ENCODE assay signal across 30 cellular contexts in genomic region chr18:23664674-23665073, GRCh38. TPM values are rescaled to one million over a fixed set of nuclear protein-coding genes. Genes with fewer than 3 reads are reported as not detected.
"Had no signal": no experiment of that assay in that cellular context is flagged by ENCODE, and none has a peak within 500 bp of the region (broad histone marks: within the 10 kb centered on the region; RNA-seq: fewer than 3 reads in every experiment).

No MANE protein-coding gene starts in this region.

- H3K36me3 Mint-ChIP-seq: activated naive CD8-positive, alpha-beta T cell treated with anti-CD3 and anti-CD28 coated beads for 36 hours had no signal

- H3K27me3 ChIP-seq: vagina had no signal

- H3K9me3 Mint-ChIP-seq: activated naive CD8-positive, alpha-beta T cell treated with anti-CD3 and anti-CD28 coated beads for 36 hours; activated T-cell treated with anti-CD3 and anti-CD28 coated beads, Interleukin-2, amount 50 U/mL, for 4 hours; type B pancreatic cell had no signal

- DNase-seq: activated CD4-positive, alpha-beta T cell treated with anti-CD3 and anti-CD28 coated beads for 4 hours; activated CD4-positive, alpha-beta T cell treated with anti-CD3 and anti-CD28 coated beads, Interleukin-2, amount 50 U/mL, for 48 hours; activated CD4-positive, CD25-positive, alpha-beta regulatory T cell; activated CD8-positive, alpha-beta memory T cell treated with anti-CD3 and anti-CD28 coated beads, Interleukin-2, amount 50 U/mL, for 48 hours; activated naive CD4-positive, alpha-beta T cell treated with Interleukin-2 at 50 U/mL for 16 hours; activated naive CD8-positive, alpha-beta T cell treated with anti-CD3 and anti-CD28 coated beads for 36 hours; activated T-cell treated with anti-CD3 and anti-CD28 coated beads, Interleukin-2, amount 50 U/mL, for 4 hours; amygdala; cerebellar nuclear complex; head of caudate nucleus; hypothalamus; islet precursor cell; left colon; lower lobe of right lung; mesendoderm; mucosa of descending colon; retina; stimulated activated CD4-positive, alpha-beta T cell treated with anti-CD3 and anti-CD28 coated beads, Interleukin-15, amount 100 ng/mL, for 24 hours; stimulated activated CD4-positive, alpha-beta T cell treated with anti-CD3 and anti-CD28 coated beads, Interleukin-2, amount 100 ng/mL, for 48 hours; stimulated activated naive CD4-positive, alpha-beta T cell; T-helper 9 cell had no signal

- H3K27ac Mint-ChIP-seq: activated naive CD8-positive, alpha-beta T cell treated with anti-CD3 and anti-CD28 coated beads for 36 hours; progenitor cell of endocrine pancreas; type B pancreatic cell had no signal

- H3K27ac ChIP-seq: coronary artery, epithelial cell of prostate, gastroesophageal sphincter, lower lobe of right lung, sigmoid colon, thoracic aorta, vagina had no signal

- ATAC-seq: activated T-cell treated with anti-CD3 and anti-CD28 coated beads, Interleukin-2, amount 50 U/mL, for 4 hours; gastroesophageal sphincter; left colon; lower lobe of right lung; mucosa of descending colon had no signal

- H3K4me3 Mint-ChIP-seq: activated naive CD8-positive, alpha-beta T cell treated with anti-CD3 and anti-CD28 coated beads for 36 hours; activated T-cell treated with anti-CD3 and anti-CD28 coated beads, Interleukin-2, amount 50 U/mL, for 4 hours; type B pancreatic cell had no signal

- H3K9me3 ChIP-seq: gastroesophageal sphincter, lower lobe of right lung, mucosa of descending colon, sigmoid colon, thoracic aorta, vagina had no signal

RNA-seq across cellular contexts. Expression of gene ANKRD29, which starts 2.0 kb away (rescaled TPM):
- total RNA-seq: activated CD8-positive, alpha-beta memory T cell treated with anti-CD3 and anti-CD28 coated beads for 36 hours; activated naive CD8-positive, alpha-beta T cell treated with anti-CD3 and anti-CD28 coated beads for 36 hours; activated T-cell treated with anti-CD3 and anti-CD28 coated beads, Interleukin-2, amount 50 U/mL, for 4 hours had no signal
